Comparison of ENCODE assay signal across 27 cellular contexts in genomic region chr11:13875643-13876042, GRCh38.
DNase-seq lines count a peak whose midpoint lies in the region; ATAC-seq, FAIRE-seq and TF ChIP-seq lines count a peak whose summit lies in the region.
"Had no signal": no experiment of that assay in that cellular context is flagged by ENCODE, and none has a peak within 500 bp of the region (broad histone marks: within the 10 kb centered on the region; RNA-seq: fewer than 3 reads in every experiment).

No MANE protein-coding gene starts in this region.

- H3K79me1 ChIP-seq in IMR-90 (ENCODE audit: low read depth in 1 of 2, low read length in 2 of 2): no peaks in the 10 kb centered on the region

- BruUV-seq in IMR-90 (replicated peaks; lab: Mats Ljungman, UMichigan): no TSS peak

- no peaks in the 10 kb centered on the region; the same call in 1 of the 2 replicates for H3K9me1 ChIP-seq in IMR-90 (ENCODE audit: insufficient read depth, low read length)

- no peak overlapping the region for H2AK9ac ChIP-seq in IMR-90 (replicated peaks; ENCODE audit: low read depth, low read length, poor library complexity)

- DNase-seq in COLO829 (ENCODE audit: low spot score) (peak; percentile 93), IMR-90 (no peak), bronchial epithelial cell (ENCODE audit: low read depth) (no peak), neural crest cell (ENCODE audit: low read depth, low spot score) (peak; percentile 48), NCI-H446 (lab: John Stamatoyannopoulos, UW) (no peak), anterior cingulate cortex (lab: John Stamatoyannopoulos, UW) (no peak)
- no peak for DNase-seq in activated CD4-positive, alpha-beta T cell treated with anti-CD3 and anti-CD28 coated beads for 4 hours
- DNase-seq: CD4-positive, alpha-beta T cell; DMS 273 treated with DMSO at 0.1 percent for 48 hours; DMS79; H7; KBM-7; MV-4-11; NCI-H1105; NCI-H1436 treated with DMSO at 0.1 percent for 48 hours; NCI-H1930; NCI-H2107; NCI-H446 treated with DMSO at 0.1 percent for 48 hours; NCI-H526; NCI-H82; NK-92 treated with Interleukin-12 subunit alpha and Interleukin-12 subunit beta, amount 100 ng/mL, for 24 hours; SHP77 treated with DMSO at 0.1 percent for 48 hours; SK-N-SH; SW 1271 had no signal

- WGBS in IMR-90 (ENCODE audit: extremely low coverage in 2 of 2, insufficient read length in 1 of 2), 2 experiments: 0% methylated on average over 1 of the region's 9 CpGs; no CpG with 5 or more reads in 1 of the 2 experiments

- peaks cover 33% of the 10 kb centered on the region for H3K4me1 Mint-ChIP-seq in neural crest cell

- H3K9me3 ChIP-seq in IMR-90 (ENCODE audit: control insufficient read depth, insufficient read depth, low read length): no peaks in the 10 kb centered on the region
- H3K9me3 ChIP-seq: BLaER1 treated with 17β-estradiol and CSF1 and Interleukin-3, amounts not matched to agents 10 nM and 100 nM; SK-N-SH had no signal

- no peak overlapping the region for H3K27ac ChIP-seq in IMR-90 (ENCODE audit: insufficient read depth, low read length)
- H3K27ac ChIP-seq: BLaER1 treated with 17β-estradiol and CSF1 and Interleukin-3, amounts not matched to agents 10 nM and 100 nM had no signal

- dilution Hi-C loops in IMR-90 (cut with HindIII; ENCODE audit: low sequenced_read_pairs, unreplicated experiment): no loop called here

- no peak overlapping the region for H2BK120ac ChIP-seq in IMR-90 (ENCODE audit: low read depth, low read length)

- no peak overlapping the region for H3K4ac ChIP-seq in IMR-90 (ENCODE audit: low read depth, low read length)

- no peak overlapping the region for H3K9ac ChIP-seq in IMR-90 (ENCODE audit: low read depth, low read length)
- H3K9ac ChIP-seq: BLaER1 treated with 17β-estradiol and CSF1 and Interleukin-3, amounts not matched to agents 10 nM and 100 nM; SK-N-SH had no signal

- TF ChIP-seq CTCF in IMR-90 (conservative IDR thresholded peaks at IDR 0.05; ENCODE audit: low read depth, low read length) (no peak), bronchial epithelial cell (IDR thresholded peaks at IDR 0.05; ENCODE audit: insufficient read depth, low read length, severe bottlenecking) (no peak), neural crest cell (conservative IDR thresholded peaks at IDR 0.05) (no peak)

- H3K36me3 ChIP-seq in IMR-90 (ENCODE audit: control insufficient read depth, insufficient read depth, low read length) (no peaks in the 10 kb centered on the region), bronchial epithelial cell (ENCODE audit: control insufficient read depth, insufficient read depth, low read length) (no peaks in the 10 kb centered on the region)
- H3K36me3 ChIP-seq: BLaER1 treated with 17β-estradiol and CSF1 and Interleukin-3, amounts not matched to agents 10 nM and 100 nM had no signal

- H4K91ac ChIP-seq in IMR-90 (ENCODE audit: insufficient read depth, low read depth, low read length): no peak overlapping the region

- H4K20me1 ChIP-seq in IMR-90 (ENCODE audit: insufficient read depth, low read length): no peaks in the 10 kb centered on the region
- H4K20me1 ChIP-seq: BLaER1 treated with 17β-estradiol and CSF1 and Interleukin-3, amounts not matched to agents 10 nM and 100 nM had no signal

- H3K14ac ChIP-seq in IMR-90 (replicated peaks; ENCODE audit: low read depth, low read length): no peak overlapping the region

- H2AFZ ChIP-seq in IMR-90 (replicated peaks; ENCODE audit: low read length, poor library complexity): peak overlapping the region; percentile 2

- no peak overlapping the region for H4K8ac ChIP-seq in IMR-90 (ENCODE audit: low read depth in 2 of 2, low read length in 2 of 2)

- H3K18ac ChIP-seq in IMR-90 (ENCODE audit: low read depth, low read length): no peak overlapping the region

- H3K4me1 ChIP-seq in IMR-90 (ENCODE audit: control insufficient read depth, insufficient read depth, low read length): no peaks in the 10 kb centered on the region

- FAIRE-seq in bronchial epithelial cell (lab: Jason Lieb, UNC): peak; percentile 50
- FAIRE-seq: GM12892 had no signal

- no peak overlapping the region for H2BK20ac ChIP-seq in IMR-90 (ENCODE audit: low read depth, low read length)

- CTCF ChIA-PET in IMR-90 (lab: Yijun Ruan, JAX): no interaction called here

- no peak overlapping the region for H3K4me3 Mint-ChIP-seq in neural crest cell
- H3K4me3 Mint-ChIP-seq: CD4-positive, alpha-beta T cell had no signal

- no peak overlapping the region for H3K27ac Mint-ChIP-seq in neural crest cell (ENCODE audit: unreplicated experiment)
- H3K27ac Mint-ChIP-seq: CD4-positive, alpha-beta T cell had no signal

- intact Hi-C loops in IMR-90 (cut with micrococcal nuclease): no loop called here

- H3K36me3 Mint-ChIP-seq in neural crest cell (ENCODE audit: low read depth): no peaks in the 10 kb centered on the region

- H3K56ac ChIP-seq in IMR-90 (ENCODE audit: extremely low read depth, insufficient read depth, low read length): no peak overlapping the region

- no peak overlapping the region for H2BK15ac ChIP-seq in IMR-90 (ENCODE audit: low read depth, low read length)

- H3K9me3 Mint-ChIP-seq in neural crest cell: peaks cover 12% of the 10 kb centered on the region
- H3K9me3 Mint-ChIP-seq: CD4-positive, alpha-beta T cell had no signal

- H3K27me3 ChIP-seq in IMR-90 (ENCODE audit: control insufficient read depth, insufficient read depth, low read length) (peaks cover 3% of the 10 kb centered on the region), bronchial epithelial cell (ENCODE audit: control insufficient read depth, insufficient read depth, low read length) (peaks cover 2% of the 10 kb centered on the region)
- H3K27me3 ChIP-seq: BLaER1 treated with 17β-estradiol and CSF1 and Interleukin-3, amounts not matched to agents 10 nM and 100 nM had no signal

- in situ Hi-C loops in IMR-90 (cut with MboI; ENCODE audit: low sequenced_read_pairs): no loop called here

- ATAC-seq in IMR-90 (ENCODE audit: low read depth) (no peak), HG03196 (IDR thresholded peaks at IDR 0.05; ENCODE audit: unreplicated experiment) (no peak)

- H3K4me2 ChIP-seq in IMR-90 (ENCODE audit: low read depth, low read length): no peak overlapping the region
- H3K4me2 ChIP-seq: BLaER1 treated with 17β-estradiol and CSF1 and Interleukin-3, amounts not matched to agents 10 nM and 100 nM; SK-N-SH had no signal

- no peak overlapping the region for H3K23ac ChIP-seq in IMR-90 (ENCODE audit: low read depth, low read length)

- POLR2A ChIA-PET in IMR-90 (lab: Charles Lee; ENCODE audit: unreplicated experiment): no interaction called here

- no peak overlapping the region for H2AK5ac ChIP-seq in IMR-90 (ENCODE audit: low read depth, low read length)

- no peak overlapping the region for H4K5ac ChIP-seq in IMR-90 (ENCODE audit: low read depth, low read length)

- peaks cover 99% of the 10 kb centered on the region for H3K27me3 Mint-ChIP-seq in neural crest cell (ENCODE audit: low read depth)
- H3K27me3 Mint-ChIP-seq: CD4-positive, alpha-beta T cell had no signal

- TF ChIP-seq RAD21 in IMR-90 (IDR thresholded peaks at IDR 0.05; ENCODE audit: low read length): no peak

- TF ChIP-seq POLR2A in IMR-90 (IDR thresholded peaks at IDR 0.05; ENCODE audit: low read depth, low read length): no peak

- no peak overlapping the region for H2BK5ac ChIP-seq in IMR-90 (ENCODE audit: low read depth, low read length, poor library complexity, severe bottlenecking)

- H3K4me3 ChIP-seq in IMR-90 (ENCODE audit: insufficient read depth, low read depth, low read length) (no peak overlapping the region), bronchial epithelial cell (ENCODE audit: low read depth, low read length) (no peak overlapping the region)
- H3K4me3 ChIP-seq: BLaER1 treated with 17β-estradiol and CSF1 and Interleukin-3, amounts not matched to agents 10 nM and 100 nM had no signal

TF ChIP-seq in IMR-90, 13 proteins besides CTCF, POLR2A, EP300 and RAD21:
- no peak for TF ChIP-seq FOS (IDR thresholded peaks at IDR 0.05; ENCODE audit: low read depth, low read length)
- TF ChIP-seq ELK1 (IDR thresholded peaks at IDR 0.05; ENCODE audit: borderline replicate concordance, low read depth, low read length): no peak
- TF ChIP-seq RCOR1 (IDR thresholded peaks at IDR 0.05; ENCODE audit: insufficient replicate concordance, low read length): no peak
- no peak for TF ChIP-seq CHD1 (IDR thresholded peaks at IDR 0.05; ENCODE audit: low read depth, low read length)
- no peak for TF ChIP-seq MAZ (IDR thresholded peaks at IDR 0.05; ENCODE audit: borderline replicate concordance, low read depth, low read length)
- TF ChIP-seq MXI1 (IDR thresholded peaks at IDR 0.05; ENCODE audit: borderline replicate concordance, low read depth, low read length): no peak
- no peak for TF ChIP-seq SMC3 (IDR thresholded peaks at IDR 0.05; ENCODE audit: low read depth, low read length)

Comparison
In these comparisons a context has a peak if more than half of its experiments do, and no peak if none do; other contexts are left out.
1. DNase-seq: peak in COLO829 (single experiment) and neural crest cell (single experiment); none in IMR-90 (single experiment), bronchial epithelial cell (single experiment), activated CD4-positive, alpha-beta T cell treated with anti-CD3 and anti-CD28 coated beads for 4 hours (0 of 2), NCI-H446 (0 of 2) and anterior cingulate cortex (0 of 58).